ENCODE assay signal across 10 cellular contexts in the genomic region with DNA sequence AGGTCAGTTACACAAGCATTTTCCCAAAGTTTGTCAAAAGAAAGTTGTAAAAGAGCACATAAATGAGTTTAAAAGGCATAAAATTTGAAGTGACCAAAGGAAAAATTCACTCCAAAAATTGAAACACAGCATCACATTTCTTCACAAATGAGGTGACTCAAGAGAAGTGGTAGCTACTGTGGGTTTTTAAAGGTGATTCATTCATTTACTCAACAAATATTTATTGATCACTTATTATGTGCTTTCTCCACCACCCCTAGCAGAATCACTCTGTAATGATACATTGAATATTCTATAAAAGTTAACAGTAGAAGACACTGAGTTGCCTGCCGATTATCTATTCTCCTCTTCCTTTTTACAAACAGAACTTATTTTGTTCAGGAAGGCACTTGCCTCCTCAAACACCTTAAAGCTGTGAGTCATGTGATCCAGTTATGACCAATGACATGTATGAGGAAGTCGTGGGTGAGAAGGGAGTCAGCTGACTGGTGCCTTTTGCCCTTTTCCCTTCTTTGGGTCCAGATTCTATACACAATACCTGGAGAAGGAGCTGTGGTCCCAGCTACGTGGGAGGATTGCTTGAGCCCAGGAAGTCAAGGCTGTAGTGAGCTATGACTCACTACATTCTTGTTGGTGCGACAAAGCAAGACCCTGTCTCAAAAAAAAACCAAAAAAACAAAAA.
A peak's percentile ranks its signal among the peaks of the same experiment; 100 is the strongest.
DNase-seq lines count a peak whose midpoint lies in the region; ATAC-seq and TF ChIP-seq lines count a peak whose summit lies in the region.
"Had no signal": no experiment of that assay in that cellular context is flagged by ENCODE, and none has a peak within 500 bp of the region (broad histone marks: within the 10 kb centered on the region; RNA-seq: fewer than 3 reads in every experiment).

No MANE protein-coding gene starts in this region.

- TF ChIP-seq CTCF in PC-3 (conservative IDR thresholded peaks at IDR 0.05; ENCODE audit: low read depth, low read length) (no peak), smooth muscle cell (IDR thresholded peaks at IDR 0.05; ENCODE audit: borderline replicate concordance, insufficient read depth, poor library complexity, severe bottlenecking) (no peak), neural progenitor cell (IDR thresholded peaks at IDR 0.05) (no peak), dorsolateral prefrontal cortex (IDR thresholded peaks at IDR 0.05 in 54 of 56, conservative IDR thresholded peaks at IDR 0.05 in 2 of 56; ENCODE audit: low read depth in 1 of 56, partially characterized antibody in 56 of 56) (no peak)

- peak overlapping the region; percentile 86 for H3K27ac Mint-ChIP-seq in activated CD4-positive, alpha-beta T cell treated with anti-CD3 and anti-CD28 coated beads, Interleukin-2, amount 10 ng/mL, durations not matched to agents 24 days and 14 days
- H3K27ac Mint-ChIP-seq in activated CD4-positive, alpha-beta T cell treated with anti-CD3 and anti-CD28 coated beads, Interleukin-2, amount 10 ng/mL, durations not matched to agents 7 days and 5 days: no peak overlapping the region
- peak overlapping the region; percentile 27 to 77 for H3K27ac Mint-ChIP-seq in effector memory CD8-positive, alpha-beta T cell
- H3K27ac Mint-ChIP-seq in neural progenitor cell: no peak overlapping the region

- ATAC-seq in PC-3: peak; percentile 85
- no peak for ATAC-seq in effector memory CD8-positive, alpha-beta T cell (replicated peaks)

- BruUV-seq in PC-3 (replicated peaks; lab: Mats Ljungman, UMichigan): no TSS peak

- H3K27me3 Mint-ChIP-seq in activated CD4-positive, alpha-beta T cell treated with anti-CD3 and anti-CD28 coated beads, Interleukin-2, amount 10 ng/mL, durations not matched to agents 24 days and 14 days: no peaks in the 10 kb centered on the region
- no peaks in the 10 kb centered on the region for H3K27me3 Mint-ChIP-seq in activated CD4-positive, alpha-beta T cell treated with anti-CD3 and anti-CD28 coated beads, Interleukin-2, amount 10 ng/mL, durations not matched to agents 7 days and 5 days
- H3K27me3 Mint-ChIP-seq in effector memory CD8-positive, alpha-beta T cell: no peaks in the 10 kb centered on the region
- H3K27me3 Mint-ChIP-seq in neural progenitor cell (ENCODE audit: insufficient read depth, low read depth): no peaks in the 10 kb centered on the region

- H3K9ac ChIP-seq in PC-3 (ENCODE audit: low read length): peak overlapping the region; percentile 3; the same call in 1 of the 2 replicates
- H3K9ac ChIP-seq in smooth muscle cell (ENCODE audit: low read depth): no peak overlapping the region
- H3K9ac ChIP-seq in neural progenitor cell: no peak overlapping the region

- intact Hi-C loops in activated CD4-positive, alpha-beta T cell treated with anti-CD3 and anti-CD28 coated beads, Interleukin-2, amount 10 ng/mL, durations not matched to agents 24 days and 14 days (cut with micrococcal nuclease): no loop called here
- intact Hi-C loops in PC-3 (cut with micrococcal nuclease): no loop called here
- intact Hi-C loops in dorsolateral prefrontal cortex (cut with DNase I): no loop called here

- peak; percentile 58 for DNase-seq in activated CD4-positive, alpha-beta T cell treated with anti-CD3 and anti-CD28 coated beads, Interleukin-2, amount 10 ng/mL, durations not matched to agents 24 days and 14 days
- no peak for DNase-seq in activated CD4-positive, alpha-beta T cell treated with anti-CD3 and anti-CD28 coated beads, Interleukin-2, amount 10 ng/mL, durations not matched to agents 7 days and 5 days
- peak; percentile 91 for DNase-seq in PC-3
- DNase-seq in effector memory CD8-positive, alpha-beta T cell: no peak
- no peak for DNase-seq in smooth muscle cell (lab: John Stamatoyannopoulos, UW; ENCODE audit: unreplicated experiment)
- DNase-seq in neural progenitor cell (ENCODE audit: low spot score): no peak
- no peak for DNase-seq in dorsolateral prefrontal cortex
- no peak for DNase-seq in HAP-1 (ENCODE audit: low spot score in 2 of 2)
- DNase-seq: AML-193, NCI-H82 had no signal

- POLR2A ChIA-PET in activated CD4-positive, alpha-beta T cell treated with anti-CD3 and anti-CD28 coated beads, Interleukin-2, amount 10 ng/mL, durations not matched to agents 7 days and 5 days (lab: Charles Lee): no interaction called here
- POLR2A ChIA-PET in PC-3 (lab: Charles Lee; ENCODE audit: unreplicated experiment): interaction anchor here (0.7 kb wide), 1 partner anchor 47 kb away, joined by 4 read pairs; no protein-coding TSS in a partner anchor

- H3K9me3 ChIP-seq in PC-3 (ENCODE audit: low read length): no peaks in the 10 kb centered on the region
- no peaks in the 10 kb centered on the region for H3K9me3 ChIP-seq in smooth muscle cell (replicated peaks; ENCODE audit: low read depth)
- H3K9me3 ChIP-seq in neural progenitor cell (ENCODE audit: low read depth): no peaks in the 10 kb centered on the region
- H3K9me3 ChIP-seq in HAP-1: no peaks in the 10 kb centered on the region

- 0 out of 2 replicates have a peak, but pooled peaks cover 5% of the 10 kb centered on the region for H4K20me1 ChIP-seq in PC-3 (ENCODE audit: low read length)
- peaks cover 34% of the 10 kb centered on the region for H4K20me1 ChIP-seq in smooth muscle cell (ENCODE audit: low read depth)
- H4K20me1 ChIP-seq in neural progenitor cell (ENCODE audit: low read depth): peaks cover 3% of the 10 kb centered on the region

- peaks cover 27% of the 10 kb centered on the region for H3K36me3 Mint-ChIP-seq in activated CD4-positive, alpha-beta T cell treated with anti-CD3 and anti-CD28 coated beads, Interleukin-2, amount 10 ng/mL, durations not matched to agents 24 days and 14 days (ENCODE audit: low read depth)
- peaks cover 35% of the 10 kb centered on the region for H3K36me3 Mint-ChIP-seq in activated CD4-positive, alpha-beta T cell treated with anti-CD3 and anti-CD28 coated beads, Interleukin-2, amount 10 ng/mL, durations not matched to agents 7 days and 5 days (ENCODE audit: low read depth)
- peaks cover 30% of the 10 kb centered on the region for H3K36me3 Mint-ChIP-seq in effector memory CD8-positive, alpha-beta T cell (ENCODE audit: insufficient read depth)
- H3K36me3 Mint-ChIP-seq in neural progenitor cell: peaks cover 23% of the 10 kb centered on the region

- H3K27me3 ChIP-seq in PC-3 (ENCODE audit: low read length): no peaks in the 10 kb centered on the region
- H3K27me3 ChIP-seq in smooth muscle cell (ENCODE audit: low read depth): no peaks in the 10 kb centered on the region
- no peaks in the 10 kb centered on the region for H3K27me3 ChIP-seq in neural progenitor cell
- H3K27me3 ChIP-seq in dorsolateral prefrontal cortex: no peaks in the 10 kb centered on the region
- H3K27me3 ChIP-seq in HAP-1 (ENCODE audit: low read depth): no peaks in the 10 kb centered on the region

- CTCF ChIA-PET in activated CD4-positive, alpha-beta T cell treated with anti-CD3 and anti-CD28 coated beads, Interleukin-2, amount 10 ng/mL, durations not matched to agents 7 days and 5 days (lab: Charles Lee): interaction anchor here (0.6 to 2.1 kb wide), 5 partner anchors 21 to 863 kb away, joined by 3 to 5 read pairs (median 3); no protein-coding TSS in a partner anchor
- CTCF ChIA-PET in PC-3 (lab: Charles Lee): interaction anchor here (1.1 kb wide), 1 partner anchor 290 kb away, joined by 3 read pairs; no protein-coding TSS in a partner anchor

- H3K36me3 ChIP-seq in PC-3 (ENCODE audit: low read depth, low read length): peaks cover 16% of the 10 kb centered on the region
- peaks cover 3% of the 10 kb centered on the region for H3K36me3 ChIP-seq in smooth muscle cell (ENCODE audit: low read depth)
- H3K36me3 ChIP-seq in neural progenitor cell: no peaks in the 10 kb centered on the region
- H3K36me3 ChIP-seq in HAP-1 (replicated peaks): peaks cover 10% of the 10 kb centered on the region

- H3F3A ChIP-seq in PC-3 (ENCODE audit: low read length, unreplicated experiment) (no peaks in the 10 kb centered on the region), smooth muscle cell (ENCODE audit: low read depth) (peaks cover 6% of the 10 kb centered on the region), neural progenitor cell (ENCODE audit: low read depth) (no peaks in the 10 kb centered on the region)

- H3K9me3 Mint-ChIP-seq in activated CD4-positive, alpha-beta T cell treated with anti-CD3 and anti-CD28 coated beads, Interleukin-2, amount 10 ng/mL, durations not matched to agents 24 days and 14 days: peaks cover 7% of the 10 kb centered on the region
- peaks cover 3% of the 10 kb centered on the region for H3K9me3 Mint-ChIP-seq in activated CD4-positive, alpha-beta T cell treated with anti-CD3 and anti-CD28 coated beads, Interleukin-2, amount 10 ng/mL, durations not matched to agents 7 days and 5 days
- no peaks in the 10 kb centered on the region for H3K9me3 Mint-ChIP-seq in effector memory CD8-positive, alpha-beta T cell
- no peaks in the 10 kb centered on the region for H3K9me3 Mint-ChIP-seq in neural progenitor cell

- in situ Hi-C loops in HAP-1 (cut with MboI; ENCODE audit: low sequenced_read_pairs): no loop called here

- H3K4me2 ChIP-seq in PC-3 (ENCODE audit: low read length) (peak overlapping the region; percentile 49), smooth muscle cell (peak overlapping the region; percentile 6), neural progenitor cell (no peak overlapping the region)

- H3K4me3 Mint-ChIP-seq in activated CD4-positive, alpha-beta T cell treated with anti-CD3 and anti-CD28 coated beads, Interleukin-2, amount 10 ng/mL, durations not matched to agents 24 days and 14 days: peak overlapping the region; percentile 15
- no peak overlapping the region for H3K4me3 Mint-ChIP-seq in activated CD4-positive, alpha-beta T cell treated with anti-CD3 and anti-CD28 coated beads, Interleukin-2, amount 10 ng/mL, durations not matched to agents 7 days and 5 days
- H3K4me3 Mint-ChIP-seq in effector memory CD8-positive, alpha-beta T cell: peak overlapping the region in 1 of 2 donors; percentile 41
- H3K4me3 Mint-ChIP-seq in neural progenitor cell: no peak overlapping the region

- H3K27ac ChIP-seq in PC-3 (ENCODE audit: low read length): peak overlapping the region; percentile 81
- H3K27ac ChIP-seq in smooth muscle cell (ENCODE audit: low read depth): peak overlapping the region; percentile 82
- H3K27ac ChIP-seq in neural progenitor cell: no peak overlapping the region
- no peak overlapping the region for H3K27ac ChIP-seq in dorsolateral prefrontal cortex

- peaks cover 8% of the 10 kb centered on the region for H3K4me1 Mint-ChIP-seq in activated CD4-positive, alpha-beta T cell treated with anti-CD3 and anti-CD28 coated beads, Interleukin-2, amount 10 ng/mL, durations not matched to agents 24 days and 14 days
- H3K4me1 Mint-ChIP-seq in activated CD4-positive, alpha-beta T cell treated with anti-CD3 and anti-CD28 coated beads, Interleukin-2, amount 10 ng/mL, durations not matched to agents 7 days and 5 days: peaks cover 9% of the 10 kb centered on the region
- H3K4me1 Mint-ChIP-seq in effector memory CD8-positive, alpha-beta T cell (ENCODE audit: low read depth in 2 of 2): peaks cover 6 to 18% of the 10 kb centered on the region in 2 donors
- H3K4me1 Mint-ChIP-seq in neural progenitor cell: no peaks in the 10 kb centered on the region

- WGBS in smooth muscle cell (ENCODE audit: low lambda C conversion rate): 42% methylated on average over 4 of the region's 4 CpGs

- H3K4me1 ChIP-seq in PC-3 (ENCODE audit: insufficient read depth, low read length) (peaks cover 31% of the 10 kb centered on the region), smooth muscle cell (ENCODE audit: low read depth) (no peaks in the 10 kb centered on the region), neural progenitor cell (no peaks in the 10 kb centered on the region), HAP-1 (peaks cover 4% of the 10 kb centered on the region)

- H3K4me3 ChIP-seq in PC-3 (ENCODE audit: low read length) (no peak overlapping the region; the same call in 1 of the 2 replicates), smooth muscle cell (no peak overlapping the region), neural progenitor cell (no peak overlapping the region), dorsolateral prefrontal cortex (no peak overlapping the region), HAP-1 (no peak overlapping the region)

- H3K79me2 ChIP-seq in PC-3 (ENCODE audit: low read length) (no peaks in the 10 kb centered on the region), smooth muscle cell (ENCODE audit: low read depth) (peaks cover 13% of the 10 kb centered on the region), neural progenitor cell (ENCODE audit: low read depth) (peaks cover 12% of the 10 kb centered on the region)

- no peaks in the 10 kb centered on the region for H3K9me2 ChIP-seq in PC-3 (replicated peaks; ENCODE audit: low read length)

- no peak overlapping the region for H2AFZ ChIP-seq in PC-3 (ENCODE audit: low read length)
- no peak overlapping the region for H2AFZ ChIP-seq in smooth muscle cell (ENCODE audit: low read depth)
- H2AFZ ChIP-seq in neural progenitor cell (replicated peaks): no peak overlapping the region

Comparison
In these comparisons a context has a peak if more than half of its experiments do, and no peak if none do; other contexts are left out.
1. DNase-seq: peak in activated CD4-positive, alpha-beta T cell treated with anti-CD3 and anti-CD28 coated beads, Interleukin-2, amount 10 ng/mL, durations not matched to agents 24 days and 14 days (single experiment) and PC-3 (single experiment); none in activated CD4-positive, alpha-beta T cell treated with anti-CD3 and anti-CD28 coated beads, Interleukin-2, amount 10 ng/mL, durations not matched to agents 7 days and 5 days (single experiment), effector memory CD8-positive, alpha-beta T cell (0 of 3), smooth muscle cell (single experiment), neural progenitor cell (single experiment), dorsolateral prefrontal cortex (0 of 10) and HAP-1 (0 of 2).
2. H3K27ac Mint-ChIP-seq: peak in activated CD4-positive, alpha-beta T cell treated with anti-CD3 and anti-CD28 coated beads, Interleukin-2, amount 10 ng/mL, durations not matched to agents 24 days and 14 days (single experiment) and effector memory CD8-positive, alpha-beta T cell (2 of 2); none in activated CD4-positive, alpha-beta T cell treated with anti-CD3 and anti-CD28 coated beads, Interleukin-2, amount 10 ng/mL, durations not matched to agents 7 days and 5 days (single experiment) and neural progenitor cell (single experiment).
3. H3K27ac ChIP-seq: peak in PC-3 (single experiment) and smooth muscle cell (single experiment); none in neural progenitor cell (single experiment) and dorsolateral prefrontal cortex (0 of 59).